In genomic region chr13:51822106-51822840, GRCh38 we compare ENCODE assay signal across 16 cellular contexts. TPM values are rescaled to one million over a fixed set of nuclear protein-coding genes. Genes with fewer than 3 reads are reported as not detected.
A peak's percentile ranks its signal among the peaks of the same experiment; 100 is the strongest.
DNase-seq lines count a peak whose midpoint lies in the region; ATAC-seq and TF ChIP-seq lines count a peak whose summit lies in the region.
"Had no signal": no experiment of that assay in that cellular context is flagged by ENCODE, and none has a peak within 500 bp of the region (broad histone marks: within the 10 kb centered on the region; RNA-seq: fewer than 3 reads in every experiment).

No MANE protein-coding gene starts in this region.

- ATAC-seq in activated CD8-positive, alpha-beta memory T cell treated with anti-CD3 and anti-CD28 coated beads, Interleukin-2, amount 10 ng/mL, durations not matched to agents 7 days and 5 days, result no peak
- ATAC-seq in GM19324 (IDR thresholded peaks at IDR 0.05; ENCODE audit: low FRiP score, unreplicated experiment), result no peak
- ATAC-seq: Panc1 had no signal

- peak overlapping the region; percentile 61 for H3K27ac Mint-ChIP-seq in activated CD8-positive, alpha-beta memory T cell treated with anti-CD3 and anti-CD28 coated beads, Interleukin-2, amount 10 ng/mL, durations not matched to agents 7 days and 5 days
- peak overlapping the region; percentile 98 for H3K27ac Mint-ChIP-seq in activated naive CD8-positive, alpha-beta T cell treated with anti-CD3 and anti-CD28 coated beads for 36 hours

- H3K27me3 Mint-ChIP-seq in activated CD8-positive, alpha-beta memory T cell treated with anti-CD3 and anti-CD28 coated beads, Interleukin-2, amount 10 ng/mL, durations not matched to agents 7 days and 5 days, result no peaks in the 10 kb centered on the region
- no peaks in the 10 kb centered on the region for H3K27me3 Mint-ChIP-seq in activated naive CD8-positive, alpha-beta T cell treated with anti-CD3 and anti-CD28 coated beads for 36 hours

- H3K4me3 ChIP-seq in spleen, result peak overlapping the region in 5 of 8 donors; percentile 4 to 57 (median 11)

- CTCF ChIA-PET in activated CD8-positive, alpha-beta memory T cell treated with anti-CD3 and anti-CD28 coated beads, Interleukin-2, amount 10 ng/mL, durations not matched to agents 7 days and 5 days (lab: Charles Lee), result interaction anchor here (1.0 to 2.0 kb wide), 5 partner anchors 10 to 17 kb away, joined by 3 to 11 read pairs (median 5); no protein-coding TSS in a partner anchor

- H3K9me3 Mint-ChIP-seq in activated CD8-positive, alpha-beta memory T cell treated with anti-CD3 and anti-CD28 coated beads, Interleukin-2, amount 10 ng/mL, durations not matched to agents 7 days and 5 days (ENCODE audit: low read depth), result no peaks in the 10 kb centered on the region
- no peaks in the 10 kb centered on the region for H3K9me3 Mint-ChIP-seq in activated naive CD8-positive, alpha-beta T cell treated with anti-CD3 and anti-CD28 coated beads for 36 hours

- intact Hi-C loops in spleen (cut with DNase I; ENCODE audit: low total_unique reads), result no loop called here

- no peaks in the 10 kb centered on the region for H3K9me3 ChIP-seq in spleen

- no peaks in the 10 kb centered on the region for H3K36me3 Mint-ChIP-seq in activated CD8-positive, alpha-beta memory T cell treated with anti-CD3 and anti-CD28 coated beads, Interleukin-2, amount 10 ng/mL, durations not matched to agents 7 days and 5 days
- H3K36me3 Mint-ChIP-seq in activated naive CD8-positive, alpha-beta T cell treated with anti-CD3 and anti-CD28 coated beads for 36 hours, result no peaks in the 10 kb centered on the region

- no peak for TF ChIP-seq POLR2A in spleen (IDR thresholded peaks at IDR 0.05)

- TF ChIP-seq CTCF in spleen (IDR thresholded peaks at IDR 0.05 in 8 of 11, conservative IDR thresholded peaks at IDR 0.05 in 3 of 11), result no peak

- no peaks in the 10 kb centered on the region for H3K27me3 ChIP-seq in spleen (replicated peaks in 1 of 7)

- no peaks in the 10 kb centered on the region for H3K36me3 ChIP-seq in spleen

- DNase-seq in activated CD8-positive, alpha-beta memory T cell treated with anti-CD3 and anti-CD28 coated beads, Interleukin-2, amount 10 ng/mL, durations not matched to agents 7 days and 5 days, result no peak
- DNase-seq in activated CD8-positive, alpha-beta memory T cell treated with anti-CD3 and anti-CD28 coated beads, Interleukin-2, amount 50 U/mL, for 48 hours, result no peak
- DNase-seq in NCI-H526 (lab: John Stamatoyannopoulos, UW) (peak; percentile 49 to 76), spleen (no peak), NCI-H446 (lab: John Stamatoyannopoulos, UW) (no peak), AML-193 (lab: John Stamatoyannopoulos, UW) (no peak)
- no peak for DNase-seq in activated naive CD8-positive, alpha-beta T cell treated with anti-CD3 and anti-CD28 coated beads for 36 hours
- DNase-seq: activated CD8-positive, alpha-beta memory T cell treated with anti-CD3 and anti-CD28 coated beads, Interleukin-2, amount 50 U/mL, for 4 hours; hypothalamus; mammary epithelial cell; posterior cingulate gyrus had no signal

- H3K4me1 ChIP-seq in spleen, result peaks cover 21 to 94% (median 80%) of the 10 kb centered on the region in 6 donors

- H3K4me1 Mint-ChIP-seq in activated CD8-positive, alpha-beta memory T cell treated with anti-CD3 and anti-CD28 coated beads, Interleukin-2, amount 10 ng/mL, durations not matched to agents 7 days and 5 days, result peaks cover 73% of the 10 kb centered on the region
- peaks cover 88% of the 10 kb centered on the region for H3K4me1 Mint-ChIP-seq in activated naive CD8-positive, alpha-beta T cell treated with anti-CD3 and anti-CD28 coated beads for 36 hours

- H3K4me3 Mint-ChIP-seq in activated CD8-positive, alpha-beta memory T cell treated with anti-CD3 and anti-CD28 coated beads, Interleukin-2, amount 10 ng/mL, durations not matched to agents 7 days and 5 days, result no peak overlapping the region
- H3K4me3 Mint-ChIP-seq in activated naive CD8-positive, alpha-beta T cell treated with anti-CD3 and anti-CD28 coated beads for 36 hours, result peak overlapping the region; percentile 82

- WGBS in spleen, 5 donors, result 48 to 64% (median 57%) methylated on average over 13 of the region's 13 CpGs

- peak overlapping the region; percentile 30 to 95 (median 84) for H3K27ac ChIP-seq in spleen
- H3K27ac ChIP-seq: epithelial cell of prostate had no signal

RNA-seq across cellular contexts. Expression of gene DHRS12, which starts 18.3 kb away (rescaled TPM):
- total RNA-seq in activated CD8-positive, alpha-beta memory T cell treated with anti-CD3 and anti-CD28 coated beads, Interleukin-2, amount 10 ng/mL, durations not matched to agents 7 days and 5 days, result 1 to 10 TPM; 6.0 to 6.6 TPM
- 1 to 10 TPM; 9.7 to 9.9 TPM for total RNA-seq in activated naive CD8-positive, alpha-beta T cell treated with anti-CD3 and anti-CD28 coated beads for 36 hours
- total RNA-seq in spleen, result 10 to 100 TPM; 11.3 to 22.8 (median 17.8) TPM
- polyA plus RNA-seq in spleen, result 10 to 100 TPM; 13.5 to 18.8 (median 15.1) TPM

RNA-seq across cellular contexts. Expression of gene TMEM272, which starts 22.7 kb away (rescaled TPM):
- under 1 TPM; 0.09 TPM for total RNA-seq in activated CD8-positive, alpha-beta memory T cell treated with anti-CD3 and anti-CD28 coated beads, Interleukin-2, amount 10 ng/mL, durations not matched to agents 7 days and 5 days
- 1 to 10 TPM; 1.5 to 1.6 TPM for total RNA-seq in activated naive CD8-positive, alpha-beta T cell treated with anti-CD3 and anti-CD28 coated beads for 36 hours
- 1 to 10 TPM in 5 of 7 donors, under 1 TPM in 2; 0.39 to 3.3 (median 1.7) TPM for total RNA-seq in spleen
- under 1 TPM; 0.03 to 0.20 (median 0.06) TPM for polyA plus RNA-seq in spleen
- total RNA-seq: mammary epithelial cell; T-helper 2 cell treated with Interferon-gamma antibody and Interleukin-4, amounts not matched to agents 100 ng/mL and 5 ng/mL, for 36 hours had no signal
- polyA plus RNA-seq: BJ, mammary epithelial cell had no signal

RNA-seq across cellular contexts. Expression of gene CCDC70, which starts 39.5 kb away (rescaled TPM):
- not detected for total RNA-seq in activated CD8-positive, alpha-beta memory T cell treated with anti-CD3 and anti-CD28 coated beads, Interleukin-2, amount 10 ng/mL, durations not matched to agents 7 days and 5 days
- under 1 TPM; 0.19 to 0.56 TPM for total RNA-seq in activated naive CD8-positive, alpha-beta T cell treated with anti-CD3 and anti-CD28 coated beads for 36 hours
- total RNA-seq in spleen, result not detected
- polyA plus RNA-seq in spleen, result not detected
- total RNA-seq: mammary epithelial cell; T-helper 2 cell treated with Interferon-gamma antibody and Interleukin-4, amounts not matched to agents 100 ng/mL and 5 ng/mL, for 36 hours had no signal
- polyA plus RNA-seq: BJ, mammary epithelial cell had no signal

Comparison
In these comparisons a context has a peak if more than half of its experiments do, and no peak if none do; other contexts are left out.
1. DNase-seq: peak in NCI-H526 (2 of 2); none in activated CD8-positive, alpha-beta memory T cell treated with anti-CD3 and anti-CD28 coated beads, Interleukin-2, amount 10 ng/mL, durations not matched to agents 7 days and 5 days (single experiment), activated CD8-positive, alpha-beta memory T cell treated with anti-CD3 and anti-CD28 coated beads, Interleukin-2, amount 50 U/mL, for 48 hours (single experiment), activated naive CD8-positive, alpha-beta T cell treated with anti-CD3 and anti-CD28 coated beads for 36 hours (single experiment), spleen (single experiment), NCI-H446 (0 of 2) and AML-193 (0 of 2).